Comparison of ENCODE assay signal across 8 cellular contexts in genomic region chr19:45569619-45570421, GRCh38. TPM values are rescaled to one million over a fixed set of nuclear protein-coding genes. Genes with fewer than 3 reads are reported as not detected.
DNase-seq lines count a peak whose midpoint lies in the region; ATAC-seq and TF ChIP-seq lines count a peak whose summit lies in the region.

No MANE protein-coding gene starts in this region.

- no peak overlapping the region for H4K5ac ChIP-seq in mesendoderm (ENCODE audit: low read length)

- H3K79me2 ChIP-seq in KMS-11 (ENCODE audit: insufficient read depth, low read depth) (peaks cover 22% of the 10 kb centered on the region; the same call in 1 of the 2 replicates), mesendoderm (ENCODE audit: control insufficient read depth, insufficient read depth, low read length) (no peaks in the 10 kb centered on the region)

- H3K9me3 ChIP-seq in CD8-positive, alpha-beta memory T cell (ENCODE audit: low read length), result no peaks in the 10 kb centered on the region

- no peak overlapping the region for H3K27ac ChIP-seq in CD8-positive, alpha-beta memory T cell (ENCODE audit: low read depth, low read length)
- H3K27ac ChIP-seq in KMS-11, result no peak overlapping the region
- H3K27ac ChIP-seq in dorsolateral prefrontal cortex, result no peak overlapping the region
- no peak overlapping the region for H3K27ac ChIP-seq in mesendoderm (ENCODE audit: low read depth, low read length)

- peaks cover 7 to 9% (median 7%) of the 10 kb centered on the region in 3 donors for H3K4me1 Mint-ChIP-seq in CD8-positive, alpha-beta memory T cell
- peaks cover 16% of the 10 kb centered on the region for H3K4me1 Mint-ChIP-seq in stimulated activated memory B cell treated with anti-CD40 and anti-IgM and Interleukin-4, amounts not matched to agents 10 μg/mL and 1 μg/mL and 100 μg/mL, for 72 hours

- no peak overlapping the region for H3K9ac ChIP-seq in KMS-11
- no peak overlapping the region for H3K9ac ChIP-seq in mesendoderm (ENCODE audit: low read length)

- H4K8ac ChIP-seq in mesendoderm (ENCODE audit: low read depth, low read length), result no peak overlapping the region

- intact Hi-C loops in dorsolateral prefrontal cortex (cut with DNase I), result no loop called here

- no peak overlapping the region for H3K4ac ChIP-seq in mesendoderm (ENCODE audit: low read depth, low read length)

- H3K4me3 ChIP-seq in CD8-positive, alpha-beta memory T cell (ENCODE audit: low read length), result no peak overlapping the region
- no peak overlapping the region for H3K4me3 ChIP-seq in KMS-11 (IDR thresholded peaks at IDR 0.05; ENCODE audit: insufficient read depth, low read depth, low read length)
- no peak overlapping the region for H3K4me3 ChIP-seq in dorsolateral prefrontal cortex
- H3K4me3 ChIP-seq in mesendoderm (ENCODE audit: low read length), result no peak overlapping the region

- no peak overlapping the region for H3K18ac ChIP-seq in mesendoderm (ENCODE audit: low read length)

- no CpG with 5 or more reads among the region's 15 CpGs for WGBS in mesendoderm (ENCODE audit: extremely low coverage, insufficient coverage, low lambda C conversion rate)

- H3K23ac ChIP-seq in mesendoderm (ENCODE audit: low read length), result no peak overlapping the region

- no peaks in the 10 kb centered on the region for H3K27me3 Mint-ChIP-seq in CD8-positive, alpha-beta memory T cell
- H3K27me3 Mint-ChIP-seq in stimulated activated memory B cell treated with anti-CD40 and anti-IgM and Interleukin-4, amounts not matched to agents 10 μg/mL and 1 μg/mL and 100 μg/mL, for 72 hours, result no peaks in the 10 kb centered on the region

- H3K36me3 ChIP-seq in CD8-positive, alpha-beta memory T cell (ENCODE audit: insufficient read depth, low read length), result no peaks in the 10 kb centered on the region
- H3K36me3 ChIP-seq in KMS-11 (ENCODE audit: insufficient read depth) (no peaks in the 10 kb centered on the region; the same call in 1 of the 2 replicates), mesendoderm (ENCODE audit: control insufficient read depth, insufficient read depth, low read length) (no peaks in the 10 kb centered on the region)

- no peak overlapping the region for H2BK5ac ChIP-seq in mesendoderm (ENCODE audit: low read length)

- POLR2A ChIA-PET in CD8-positive, alpha-beta memory T cell (lab: Charles Lee), result no interaction called here

- H3K4me3 Mint-ChIP-seq in CD8-positive, alpha-beta memory T cell, result peak overlapping the region in 1 of 7 donors; percentile 51
- no peak overlapping the region for H3K4me3 Mint-ChIP-seq in stimulated activated memory B cell treated with anti-CD40 and anti-IgM and Interleukin-4, amounts not matched to agents 10 μg/mL and 1 μg/mL and 100 μg/mL, for 72 hours

- peak overlapping the region in 3 of 8 donors; percentile 1 to 77 (median 55) for H3K27ac Mint-ChIP-seq in CD8-positive, alpha-beta memory T cell
- H3K27ac Mint-ChIP-seq in stimulated activated memory B cell treated with anti-CD40 and anti-IgM and Interleukin-4, amounts not matched to agents 10 μg/mL and 1 μg/mL and 100 μg/mL, for 72 hours, result peak overlapping the region; percentile 42

- peaks cover 3% of the 10 kb centered on the region for H3K79me1 ChIP-seq in mesendoderm (ENCODE audit: low read length)

- no peak overlapping the region for H2BK120ac ChIP-seq in mesendoderm (ENCODE audit: low read depth, low read length)

- H3K9me3 Mint-ChIP-seq in CD8-positive, alpha-beta memory T cell, result no peaks in the 10 kb centered on the region
- no peaks in the 10 kb centered on the region for H3K9me3 Mint-ChIP-seq in stimulated activated memory B cell treated with anti-CD40 and anti-IgM and Interleukin-4, amounts not matched to agents 10 μg/mL and 1 μg/mL and 100 μg/mL, for 72 hours

- H3K4me2 ChIP-seq in KMS-11 (no peak overlapping the region), mesendoderm (ENCODE audit: low read length) (no peak overlapping the region)

- no peak for ATAC-seq in stimulated activated memory B cell treated with anti-CD40 and anti-IgM and Interleukin-4, amounts not matched to agents 10 μg/mL and 1 μg/mL and 100 μg/mL, for 72 hours
- no peak for ATAC-seq in HG03097 (IDR thresholded peaks at IDR 0.05; ENCODE audit: low FRiP score, unreplicated experiment)

- H3K56ac ChIP-seq in mesendoderm (ENCODE audit: low read length), result no peak overlapping the region

- CTCF ChIA-PET in CD8-positive, alpha-beta memory T cell (lab: Charles Lee), result interaction anchor here (0.7 to 3.0 kb wide), 2 partner anchors 11 to 75 kb away, joined by 3 to 6 read pairs; no protein-coding TSS in a partner anchor

- H2AK5ac ChIP-seq in mesendoderm (ENCODE audit: low read length), result no peak overlapping the region

- H4K20me1 ChIP-seq in KMS-11 (ENCODE audit: insufficient read depth), result no peaks in the 10 kb centered on the region

- no peaks in the 10 kb centered on the region for H3K4me1 ChIP-seq in CD8-positive, alpha-beta memory T cell (ENCODE audit: insufficient read depth, low read length)
- H3K4me1 ChIP-seq in KMS-11 (ENCODE audit: low read depth, poor library complexity, severe bottlenecking), result peaks cover 16% of the 10 kb centered on the region
- H3K4me1 ChIP-seq in mesendoderm (ENCODE audit: control insufficient read depth, low read depth, low read length), result no peaks in the 10 kb centered on the region

- DNase-seq in CD8-positive, alpha-beta memory T cell, result peak; percentile 25 to 59 (median 41)
- peak; percentile 80 for DNase-seq in activated CD4-positive, alpha-beta T cell treated with anti-CD3 and anti-CD28 coated beads for 48 hours
- DNase-seq in dorsolateral prefrontal cortex (peak in 7 of 10 donors; percentile 19 to 63 (median 42)), mesendoderm (peak; percentile 74), 8988T (no peak)

- H2AFZ ChIP-seq in KMS-11 (ENCODE audit: low read depth), result no peak overlapping the region

- H3K36me3 Mint-ChIP-seq in CD8-positive, alpha-beta memory T cell, result peaks cover 0 to 4% (median 0%) of the 10 kb centered on the region in 3 donors
- H3K36me3 Mint-ChIP-seq in stimulated activated memory B cell treated with anti-CD40 and anti-IgM and Interleukin-4, amounts not matched to agents 10 μg/mL and 1 μg/mL and 100 μg/mL, for 72 hours, result no peaks in the 10 kb centered on the region

- H2BK15ac ChIP-seq in mesendoderm (replicated peaks; ENCODE audit: low read depth), result no peak overlapping the region

- peak; percentile 66 for TF ChIP-seq CTCF in KMS-11 (conservative IDR thresholded peaks at IDR 0.05; ENCODE audit: low read depth, low read length)
- TF ChIP-seq CTCF in dorsolateral prefrontal cortex (IDR thresholded peaks at IDR 0.05 in 54 of 56, conservative IDR thresholded peaks at IDR 0.05 in 2 of 56; ENCODE audit: low read depth in 1 of 56, partially characterized antibody in 56 of 56), result peak in 55 of 56 donors; percentile 33 to 78 (median 63)

- H3K27me3 ChIP-seq in CD8-positive, alpha-beta memory T cell (ENCODE audit: insufficient read depth, low read length, poor library complexity, severe bottlenecking), result no peaks in the 10 kb centered on the region
- H3K27me3 ChIP-seq in KMS-11 (ENCODE audit: insufficient read depth, low read depth) (no peaks in the 10 kb centered on the region), dorsolateral prefrontal cortex (no peaks in the 10 kb centered on the region), mesendoderm (ENCODE audit: insufficient read depth, low read length, poor library complexity) (no peaks in the 10 kb centered on the region)

RNA-seq across cellular contexts. Expression of gene OPA3, which starts 14.8 kb away (rescaled TPM):
- 10 to 100 TPM; 14.2 to 17.5 TPM for total RNA-seq in CD8-positive, alpha-beta memory T cell
- 18.1 TPM for polyA plus RNA-seq in CD8-positive, alpha-beta memory T cell
- 10 to 100 TPM in 98 of 120 experiments, 1 to 10 TPM in 22; 7.1 to 16.8 (median 11.5) TPM for total RNA-seq in dorsolateral prefrontal cortex
- polyA plus RNA-seq in mesendoderm (2013, experiment 1 of 2), result 7.5 TPM
- 7.5 TPM for polyA plus RNA-seq in mesendoderm (2013, experiment 2 of 2)

RNA-seq across cellular contexts. Expression of gene GPR4, which starts 32.2 kb away (rescaled TPM):
- not detected for total RNA-seq in CD8-positive, alpha-beta memory T cell
- polyA plus RNA-seq in CD8-positive, alpha-beta memory T cell, result not detected
- 10 to 100 TPM in 26 of 120 experiments, 1 to 10 TPM in 92, under 1 TPM in 2; 0.78 to 30.3 (median 6.6) TPM for total RNA-seq in dorsolateral prefrontal cortex
- 0.14 TPM for polyA plus RNA-seq in mesendoderm (2013, experiment 1 of 2)
- polyA plus RNA-seq in mesendoderm (2013, experiment 2 of 2), result 0.10 TPM
